Comparison of ENCODE assay signal across 1 cellular context in genomic region chr2:128365217-128365905, GRCh38.
TF ChIP-seq lines count a peak whose summit lies in the region.

No MANE protein-coding gene starts in this region.

TF ChIP-seq in WTC11, 78 proteins besides CTCF, POLR2A, EP300 and RAD21 (continued from another document):
- TF ChIP-seq STAT6 (CRISPR knock-in tag; conservative IDR thresholded peaks at IDR 0.05; ENCODE audit: low read depth) (no peak), CDX4 (CRISPR knock-in tag; IDR thresholded peaks at IDR 0.05; ENCODE audit: borderline replicate concordance) (no peak), ERG (CRISPR knock-in tag; IDR thresholded peaks at IDR 0.05) (no peak), MXD4 (CRISPR knock-in tag; IDR thresholded peaks at IDR 0.05; ENCODE audit: borderline replicate concordance) (no peak), NR2C2 (CRISPR knock-in tag; IDR thresholded peaks at IDR 0.05) (no peak)
